Comparison of ENCODE assay signal across 12 cellular contexts in genomic region chr5:41908374-41909079, GRCh38. TPM values are rescaled to one million over a fixed set of nuclear protein-coding genes. Genes with fewer than 3 reads are reported as not detected.
DNase-seq lines count a peak whose midpoint lies in the region; ATAC-seq and TF ChIP-seq lines count a peak whose summit lies in the region.
"Had no signal": no experiment of that assay in that cellular context is flagged by ENCODE, and none has a peak within 500 bp of the region (broad histone marks: within the 10 kb centered on the region; RNA-seq: fewer than 3 reads in every experiment).

No MANE protein-coding gene starts in this region.

- H3K9me3 ChIP-seq in cardiac muscle cell (ENCODE audit: low read depth) (no peaks in the 10 kb centered on the region), gastroesophageal sphincter (no peaks in the 10 kb centered on the region)
- H3K9me3 ChIP-seq: prostate gland had no signal

- H3K4me3 Mint-ChIP-seq in activated T-helper 17 cell treated with anti-CD3 and anti-CD28 coated beads, Interleukin-2, amount 50 U/mL, for 72 hours: peak overlapping the region; percentile 8
- H3K4me3 Mint-ChIP-seq: CD8-positive, alpha-beta T cell; WTC11 had no signal

- H3K36me3 Mint-ChIP-seq in activated T-helper 17 cell treated with anti-CD3 and anti-CD28 coated beads, Interleukin-2, amount 50 U/mL, for 72 hours (ENCODE audit: low read depth): peaks cover 92% of the 10 kb centered on the region

- no peak overlapping the region for H3K4me3 ChIP-seq in cardiac muscle cell
- H3K4me3 ChIP-seq in gastroesophageal sphincter: no peak overlapping the region
- H3K4me3 ChIP-seq: prostate gland had no signal

- no peak for TF ChIP-seq EP300 in gastroesophageal sphincter (IDR thresholded peaks at IDR 0.05)

- ATAC-seq in left cardiac atrium (no peak), gastroesophageal sphincter (no peak), omental fat pad (ENCODE audit: low FRiP score) (no peak)
- ATAC-seq in activated T-helper 17 cell treated with anti-CD3 and anti-CD28 coated beads, Interleukin-2, amount 50 U/mL, for 72 hours (replicated peaks): no peak
- ATAC-seq: CD8-positive, alpha-beta T cell; WTC11 had no signal

- peak in 1 of 2 donors; percentile 46 for DNase-seq in cardiac muscle cell (ENCODE audit: low read depth in 1 of 2, low spot score in 1 of 2)
- no peak for DNase-seq in left cardiac atrium
- DNase-seq in superior temporal gyrus (ENCODE audit: extremely low spot score): peak; percentile 40
- DNase-seq in NCI-H774 (lab: John Stamatoyannopoulos, UW): no peak
- no peak for DNase-seq in central memory CD4-positive, alpha-beta T cell
- DNase-seq in omental fat pad (ENCODE audit: low spot score): no peak
- DNase-seq: activated naive CD4-positive, alpha-beta T cell; CD8-positive, alpha-beta T cell had no signal

- H3K4me1 ChIP-seq in cardiac muscle cell (ENCODE audit: low read depth) (no peaks in the 10 kb centered on the region), gastroesophageal sphincter (peaks cover 5 to 50% (median 8%) of the 10 kb centered on the region in 3 donors)

- H3K36me3 ChIP-seq in cardiac muscle cell: peaks cover 54% of the 10 kb centered on the region
- H3K36me3 ChIP-seq in gastroesophageal sphincter: peaks cover 9 to 69% of the 10 kb centered on the region in 2 donors
- H3K36me3 ChIP-seq: prostate gland had no signal

- intact Hi-C loops in left cardiac atrium (cut with DNase I): loop anchor here in 1 of 2 donors (5.0 to 10.0 kb wide), 2 partner anchors 36 to 54 kb away; partner anchors contain the start of gene OXCT1

- no peak for TF ChIP-seq POLR2A in gastroesophageal sphincter (IDR thresholded peaks at IDR 0.05)

- 62 to 73% methylated on average over 4 of the region's 4 CpGs for WGBS in gastroesophageal sphincter (ENCODE audit: low coverage in 1 of 2), 2 donors

- peak overlapping the region; percentile 17 for H3K27ac Mint-ChIP-seq in activated T-helper 17 cell treated with anti-CD3 and anti-CD28 coated beads, Interleukin-2, amount 50 U/mL, for 72 hours
- H3K27ac Mint-ChIP-seq: CD8-positive, alpha-beta T cell; WTC11 had no signal

- H3K27ac ChIP-seq in cardiac muscle cell (peak overlapping the region; percentile 15), gastroesophageal sphincter (peak overlapping the region in 3 of 4 donors; percentile 39 to 62 (median 49))

- H3K9me3 Mint-ChIP-seq in activated T-helper 17 cell treated with anti-CD3 and anti-CD28 coated beads, Interleukin-2, amount 50 U/mL, for 72 hours: no peaks in the 10 kb centered on the region
- H3K9me3 Mint-ChIP-seq: CD8-positive, alpha-beta T cell; WTC11 had no signal

- no peaks in the 10 kb centered on the region for H3K27me3 Mint-ChIP-seq in activated T-helper 17 cell treated with anti-CD3 and anti-CD28 coated beads, Interleukin-2, amount 50 U/mL, for 72 hours

- peaks cover 29% of the 10 kb centered on the region for H3K4me1 Mint-ChIP-seq in activated T-helper 17 cell treated with anti-CD3 and anti-CD28 coated beads, Interleukin-2, amount 50 U/mL, for 72 hours

- H3K27me3 ChIP-seq in cardiac muscle cell (no peaks in the 10 kb centered on the region), gastroesophageal sphincter (no peaks in the 10 kb centered on the region)

- TF ChIP-seq CTCF in cardiac muscle cell (IDR thresholded peaks at IDR 0.05; ENCODE audit: low read depth, low read length): no peak
- TF ChIP-seq CTCF in gastroesophageal sphincter (IDR thresholded peaks at IDR 0.05): no peak
- no peak for TF ChIP-seq CTCF in omental fat pad (IDR thresholded peaks at IDR 0.05)

RNA-seq across cellular contexts. Expression of gene RIMOC1, which starts 4.4 kb away (rescaled TPM):
- total RNA-seq in cardiac muscle cell: 10.7 and 12.0 TPM in 2 replicates
- 13.4 and 20.8 TPM in 2 replicates for polyA plus RNA-seq in cardiac muscle cell
- 10 to 100 TPM; 15.1 to 17.4 TPM for total RNA-seq in left cardiac atrium
- total RNA-seq in activated T-helper 17 cell treated with anti-CD3 and anti-CD28 coated beads, Interleukin-2, amount 50 U/mL, for 72 hours: 10 to 100 TPM; 29.7 to 32.7 TPM
- total RNA-seq in gastroesophageal sphincter: 10 to 100 TPM; 21.7 to 26.3 (median 24.1) TPM
- 10 to 100 TPM; 13.5 to 19.4 (median 16.6) TPM for total RNA-seq in omental fat pad

RNA-seq across cellular contexts. Expression of gene FBXO4, which starts 16.6 kb away (rescaled TPM):
- total RNA-seq in cardiac muscle cell (5.8 and 7.1 TPM in 2 replicates), left cardiac atrium (1 to 10 TPM; 6.0 to 6.6 TPM), gastroesophageal sphincter (1 to 10 TPM; 6.3 to 9.6 (median 7.9) TPM), omental fat pad (10 to 100 TPM in 2 of 4 donors, 1 to 10 TPM in 2; 8.8 to 18.3 (median 10.5) TPM)
- 2.1 and 8.4 TPM in 2 replicates for polyA plus RNA-seq in cardiac muscle cell
- 10 to 100 TPM in 1 of 2 donors, 1 to 10 TPM in 1; 9.5 to 14.1 TPM for total RNA-seq in activated T-helper 17 cell treated with anti-CD3 and anti-CD28 coated beads, Interleukin-2, amount 50 U/mL, for 72 hours

RNA-seq across cellular contexts. Expression of gene OXCT1, which starts 38.3 kb away (rescaled TPM):
- total RNA-seq in cardiac muscle cell (41.3 and 55.8 TPM in 2 replicates), left cardiac atrium (100 to 1,000 TPM in 1 of 2 donors, 10 to 100 TPM in 1; 80.2 to 116 TPM), gastroesophageal sphincter (10 to 100 TPM; 38.5 to 63.5 (median 42.1) TPM), omental fat pad (10 to 100 TPM; 22.0 to 54.4 (median 31.9) TPM)
- 54.8 and 54.9 TPM in 2 replicates for polyA plus RNA-seq in cardiac muscle cell
- 10 to 100 TPM; 49.9 to 74.4 TPM for total RNA-seq in activated T-helper 17 cell treated with anti-CD3 and anti-CD28 coated beads, Interleukin-2, amount 50 U/mL, for 72 hours
